ENCODE assay signal across 21 cellular contexts in genomic region chr6:158764941-158765340, GRCh38. TPM values are rescaled to one million over a fixed set of nuclear protein-coding genes. Genes with fewer than 3 reads are reported as not detected.
DNase-seq lines count a peak whose midpoint lies in the region; ATAC-seq, FAIRE-seq and TF ChIP-seq lines count a peak whose summit lies in the region.
"Had no signal": no experiment of that assay in that cellular context is flagged by ENCODE, and none has a peak within 500 bp of the region (broad histone marks: within the 10 kb centered on the region; RNA-seq: fewer than 3 reads in every experiment).

No MANE protein-coding gene starts in this region.

- H3K4me3 ChIP-seq in K562 (no peak overlapping the region), parathyroid adenoma (ENCODE audit: low read depth, low read length) (no peak overlapping the region), PC-3 (ENCODE audit: low read length) (no peak overlapping the region)
- H3K4me3 ChIP-seq: GM12878, HAP-1, thyroid gland had no signal

- peaks cover 19% of the 10 kb centered on the region for H3K36me3 Mint-ChIP-seq in activated naive CD4-positive, alpha-beta T cell treated with anti-CD3 and anti-CD28 coated beads, Interleukin-2, amount 50 U/mL, for 24 hours
- H3K36me3 Mint-ChIP-seq in H9 (ENCODE audit: insufficient read depth in 1 of 3, low read depth in 3 of 3) = peaks cover 40 to 60% (median 53%) of the 10 kb centered on the region in 3 experiments; a peak in 6 of 7 replicates

- no peak overlapping the region for H3K18ac ChIP-seq in H9 (ENCODE audit: insufficient read length, low read depth, low read length)

- H3K4me1 ChIP-seq in H9 (ENCODE audit: insufficient read depth, low read length) (no peaks in the 10 kb centered on the region), K562 (replicated peaks in 1 of 2; ENCODE audit: control insufficient read depth in 2 of 2, insufficient read depth in 2 of 2, low read length in 2 of 2) (peaks cover 19 to 24% of the 10 kb centered on the region in 2 experiments; a peak in 4 of 5 replicates), parathyroid adenoma (peaks cover 23% of the 10 kb centered on the region), PC-3 (ENCODE audit: insufficient read depth, low read length) (no peaks in the 10 kb centered on the region)
- H3K4me1 ChIP-seq: HAP-1 had no signal

- H2AK5ac ChIP-seq in H9 (ENCODE audit: insufficient read length, low read length) = no peak overlapping the region

- H3K9ac ChIP-seq in H9 (ENCODE audit: extremely low read depth, insufficient read length, low read length) = no peak overlapping the region
- no peak overlapping the region for H3K9ac ChIP-seq in K562 (ENCODE audit: insufficient read depth in 1 of 2, low read depth in 2 of 2, low read length in 2 of 2)
- H3K9ac ChIP-seq in parathyroid adenoma = no peak overlapping the region
- no peak overlapping the region for H3K9ac ChIP-seq in PC-3 (ENCODE audit: low read length)

- TF ChIP-seq EP300 in K562 (IDR thresholded peaks at IDR 0.05; ENCODE audit: low read length) = no peak

- intact Hi-C loops in K562 (cut with micrococcal nuclease) = no loop called here
- intact Hi-C loops in PC-3 (cut with micrococcal nuclease) = loop anchor here (5.0 kb wide), 1 partner anchor 63 kb away; no protein-coding TSS in a partner anchor

- WGBS in H9 (ENCODE audit: extremely low coverage, insufficient read length, low lambda C conversion rate) = no CpG with 5 or more reads among the region's 9 CpGs
- 90% methylated on average over 9 of the region's 9 CpGs for WGBS in K562 (ENCODE audit: insufficient coverage, low coverage, missing lambda C conversion rate)

- no peak overlapping the region for H2BK120ac ChIP-seq in H9 (ENCODE audit: low read depth, low read length, poor library complexity, severe bottlenecking)

- no peak overlapping the region for H3K56ac ChIP-seq in H9 (ENCODE audit: insufficient read length, low read depth, low read length)

- no peak overlapping the region for H2BK20ac ChIP-seq in H9 (ENCODE audit: low read depth, low read length, poor library complexity, severe bottlenecking)

- in situ Hi-C loops in K562 (cut with MboI) = no loop called here

- TF ChIP-seq POLR2A in K562 (conservative IDR thresholded peaks at IDR 0.05) = peak; percentile 25; the same call in 1 of the 2 replicates

- no peaks in the 10 kb centered on the region for H3K27me3 Mint-ChIP-seq in activated naive CD4-positive, alpha-beta T cell treated with anti-CD3 and anti-CD28 coated beads, Interleukin-2, amount 50 U/mL, for 24 hours
- peaks cover 3% of the 10 kb centered on the region for H3K27me3 Mint-ChIP-seq in H9 (ENCODE audit: low read depth)

- no peak for FAIRE-seq in K562 (lab: Jason Lieb, UNC)
- FAIRE-seq: GM12878 had no signal

- H2BK15ac ChIP-seq in H9 (ENCODE audit: low read depth, low read length) = no peak overlapping the region

- H4K91ac ChIP-seq in H9 (ENCODE audit: insufficient read length, low read depth, low read length) = no peak overlapping the region

- H3K36me3 ChIP-seq in K562 (ENCODE audit: control insufficient read depth, insufficient read depth, low read length) = peaks cover 56% of the 10 kb centered on the region
- no peaks in the 10 kb centered on the region for H3K36me3 ChIP-seq in parathyroid adenoma (ENCODE audit: control insufficient read depth, insufficient read depth, low read length)
- peaks cover 43% of the 10 kb centered on the region for H3K36me3 ChIP-seq in PC-3 (ENCODE audit: low read depth, low read length)

- H2BK5ac ChIP-seq in H9 (ENCODE audit: insufficient read length, low read length) = no peak overlapping the region

- no peak for DNase-seq in activated naive CD4-positive, alpha-beta T cell (lab: John Stamatoyannopoulos, UW)
- no peak for DNase-seq in H9
- DNase-seq in K562 (ENCODE audit: extremely low read depth in 1 of 4, low spot score in 3 of 4) = no peak
- no peak for DNase-seq in NCI-H2029 treated with DMSO at 0.1 percent for 48 hours (lab: John Stamatoyannopoulos, UW)
- no peak for DNase-seq in SIG-M5 treated with dmso at 0.1 percent for 504 hours (lab: John Stamatoyannopoulos, UW; ENCODE audit: unreplicated experiment)
- no peak for DNase-seq in PC-3
- DNase-seq: ACHN; central memory CD4-positive, alpha-beta T cell; DMS153; effector memory CD4-positive, alpha-beta T cell; NCI-H187 treated with DMSO at 0.1 percent for 48 hours; NCI-H226; nephron progenitor cell; SIG-M5; stimulated activated naive CD4-positive, alpha-beta T cell; thyroid gland had no signal

- TF ChIP-seq CTCF in H9 (conservative IDR thresholded peaks at IDR 0.05) (no peak), K562 (IDR thresholded peaks at IDR 0.05 in 2 of 3, conservative IDR thresholded peaks at IDR 0.05 in 1 of 3; ENCODE audit: insufficient read depth in 2 of 3, low read depth in 1 of 3, low read length in 3 of 3) (no peak), parathyroid adenoma (IDR thresholded peaks at IDR 0.05) (no peak), PC-3 (conservative IDR thresholded peaks at IDR 0.05; ENCODE audit: low read depth, low read length) (no peak)

- H3K9me1 ChIP-seq in K562 (ENCODE audit: control insufficient read depth, insufficient read depth, low read length) = no peaks in the 10 kb centered on the region

- CTCF ChIA-PET in K562 (lab: Yijun Ruan, JAX; ENCODE audit: low intra/inter-chr PET ratio) (no interaction called here), PC-3 (lab: Charles Lee) (interaction anchor here (0.5 kb wide), 1 partner anchor 64 kb away, joined by 3 read pairs; no protein-coding TSS in a partner anchor)

- H3K27me3 ChIP-seq in H9 (ENCODE audit: insufficient read depth, low read length) = no peaks in the 10 kb centered on the region
- no peaks in the 10 kb centered on the region for H3K27me3 ChIP-seq in K562 (ENCODE audit: control insufficient read depth in 2 of 2, insufficient read depth in 2 of 2, low read length in 2 of 2)
- H3K27me3 ChIP-seq in parathyroid adenoma (ENCODE audit: control insufficient read depth, insufficient read depth, low read length) = no peaks in the 10 kb centered on the region
- no peaks in the 10 kb centered on the region for H3K27me3 ChIP-seq in PC-3 (ENCODE audit: low read length)
- H3K27me3 ChIP-seq: thyroid gland had no signal

- TF ChIP-seq RAD21 in K562 (CRISPR knock-in tag; conservative IDR thresholded peaks at IDR 0.05 in 1 of 2, IDR thresholded peaks at IDR 0.05 in 1 of 2) = no peak

- H3T11ph ChIP-seq in H9 (ENCODE audit: low read length) = no peak overlapping the region

- BruUV-seq in K562 (replicated peaks; lab: Mats Ljungman, UMichigan) (no TSS peak), PC-3 (replicated peaks; lab: Mats Ljungman, UMichigan) (no TSS peak)

- H3K27ac Mint-ChIP-seq in activated naive CD4-positive, alpha-beta T cell treated with anti-CD3 and anti-CD28 coated beads, Interleukin-2, amount 50 U/mL, for 24 hours = peak overlapping the region; percentile 30
- H3K27ac Mint-ChIP-seq in H9 = peak overlapping the region in 2 of 3 experiments; percentile 36 to 94; a peak in 3 of 7 replicates
- H3K27ac Mint-ChIP-seq: nephron progenitor cell had no signal

- H3K23ac ChIP-seq in H9 (ENCODE audit: insufficient read length, low read depth, low read length) = no peak overlapping the region

- no peaks in the 10 kb centered on the region for H3K9me2 ChIP-seq in PC-3 (replicated peaks; ENCODE audit: low read length)

- no peak overlapping the region for H2AFZ ChIP-seq in H9 (ENCODE audit: low read length)
- H2AFZ ChIP-seq in K562 (ENCODE audit: low read depth, low read length) = no peak overlapping the region
- H2AFZ ChIP-seq in parathyroid adenoma = no peak overlapping the region
- H2AFZ ChIP-seq in PC-3 (ENCODE audit: low read length) = no peak overlapping the region

- H4K8ac ChIP-seq in H9 (replicated peaks; ENCODE audit: insufficient read length, low read depth, low read length) = no peak overlapping the region

- no peaks in the 10 kb centered on the region for H3K23me2 ChIP-seq in H9 (ENCODE audit: insufficient read length, low read depth, low read length, poor library complexity, severe bottlenecking)

- no peaks in the 10 kb centered on the region for H3K79me1 ChIP-seq in H9 (ENCODE audit: insufficient read depth, low read depth, low read length, poor library complexity, severe bottlenecking)

- H3K9me3 ChIP-seq in H9 (ENCODE audit: control insufficient read depth, low read depth, low read length) = no peaks in the 10 kb centered on the region
- no peaks in the 10 kb centered on the region for H3K9me3 ChIP-seq in K562 (replicated peaks; ENCODE audit: control insufficient read depth, insufficient read depth, low read depth, low read length)
- no peaks in the 10 kb centered on the region for H3K9me3 ChIP-seq in parathyroid adenoma (ENCODE audit: control insufficient read depth, low read length)
- H3K9me3 ChIP-seq in PC-3 (ENCODE audit: low read length) = no peaks in the 10 kb centered on the region
- H3K9me3 ChIP-seq: HAP-1, thyroid gland had no signal

- no peak overlapping the region for H3K14ac ChIP-seq in H9 (ENCODE audit: insufficient read depth, low read length)

- peaks cover 4% of the 10 kb centered on the region for H3K4me1 Mint-ChIP-seq in activated naive CD4-positive, alpha-beta T cell treated with anti-CD3 and anti-CD28 coated beads, Interleukin-2, amount 50 U/mL, for 24 hours
- peaks cover 10 to 14% of the 10 kb centered on the region in 2 experiments for H3K4me1 Mint-ChIP-seq in H9

- H4K20me1 ChIP-seq in H9 (ENCODE audit: control insufficient read depth, insufficient read depth, insufficient read length) (no peaks in the 10 kb centered on the region), K562 (replicated peaks; ENCODE audit: control insufficient read depth, insufficient read depth, low read length) (no peaks in the 10 kb centered on the region), PC-3 (ENCODE audit: low read length) (no peaks in the 10 kb centered on the region)

- H2BK12ac ChIP-seq in H9 (ENCODE audit: insufficient read length, low read depth, low read length) = no peak overlapping the region

- no peaks in the 10 kb centered on the region for H3K9me3 Mint-ChIP-seq in activated naive CD4-positive, alpha-beta T cell treated with anti-CD3 and anti-CD28 coated beads, Interleukin-2, amount 50 U/mL, for 24 hours
- no peaks in the 10 kb centered on the region for H3K9me3 Mint-ChIP-seq in H9
- H3K9me3 Mint-ChIP-seq: nephron progenitor cell had no signal

- no peak for ATAC-seq in K562
- no peak for ATAC-seq in PC-3

- H3K79me2 ChIP-seq in H9 (ENCODE audit: insufficient read depth, low read length) = no peaks in the 10 kb centered on the region
- H3K79me2 ChIP-seq in K562 (ENCODE audit: control insufficient read depth, insufficient read depth, low read length) = no peaks in the 10 kb centered on the region
- H3K79me2 ChIP-seq in parathyroid adenoma = no peaks in the 10 kb centered on the region
- no peaks in the 10 kb centered on the region for H3K79me2 ChIP-seq in PC-3 (ENCODE audit: low read length)

- H4K5ac ChIP-seq in H9 (ENCODE audit: insufficient read length, low read depth, low read length) = no peak overlapping the region

- H3K4me3 Mint-ChIP-seq in activated naive CD4-positive, alpha-beta T cell treated with anti-CD3 and anti-CD28 coated beads, Interleukin-2, amount 50 U/mL, for 24 hours = no peak overlapping the region
- H3K4me3 Mint-ChIP-seq in H9 = no peak overlapping the region
- H3K4me3 Mint-ChIP-seq: CD14-positive monocyte, nephron progenitor cell had no signal

- H3K27ac ChIP-seq in H9 (ENCODE audit: insufficient read length, low read depth, low read length) (no peak overlapping the region), K562 (ENCODE audit: extremely low read depth, low read depth, low read length) (no peak overlapping the region), parathyroid adenoma (peak overlapping the region; percentile 63), PC-3 (ENCODE audit: low read length) (no peak overlapping the region)

- POLR2A ChIA-PET in K562 (lab: Yijun Ruan, JAX) (interaction anchor here (0.7 to 3.1 kb wide), 7 partner anchors 7 to 280 kb away, joined by 3 to 16 read pairs (median 3); partner anchors contain the start of gene TAGAP), PC-3 (lab: Charles Lee; ENCODE audit: unreplicated experiment) (no interaction called here)

- H3K4me2 ChIP-seq in H9 (ENCODE audit: insufficient read depth, insufficient read length, low read length) (no peak overlapping the region), K562 (ENCODE audit: insufficient read depth, low read length) (no peak overlapping the region), parathyroid adenoma (ENCODE audit: low read length) (no peak overlapping the region), PC-3 (ENCODE audit: low read length) (no peak overlapping the region)

- H3K4ac ChIP-seq in H9 (ENCODE audit: low read depth, low read length) = no peak overlapping the region

- no peaks in the 10 kb centered on the region for H3F3A ChIP-seq in PC-3 (ENCODE audit: low read length, unreplicated experiment)

RNA-seq across cellular contexts. Expression of gene EZR, which starts 54.2 kb away (rescaled TPM):
- total RNA-seq in H9 (2021) (375 and 393 TPM in 2 replicates), K562 (2014; rRNA removed) (161 and 162 TPM in 2 replicates), K562 (2014; rRNA removed; fragmentation: Illumina TruSeq; extraction: Trizol) (71.5 and 72.7 TPM in 2 replicates), K562 (2015; rRNA removed; fragmentation: Illumina TruSeq; extraction: Trizol) (110 and 117 TPM in 2 replicates), K562 (2021) (125 and 143 TPM in 2 replicates), PC-3 (2014; rRNA removed) (182 and 200 TPM in 2 replicates)
- total RNA-seq in K562 (2011; cell fraction: chromatin; rRNA removed; ENCODE audit: low replicate concordance) = 49.5 and 70.7 TPM in 2 replicates
- 37.9 and 45.2 TPM in 2 replicates for total RNA-seq in K562 (2011; cell fraction: nucleolus; rRNA removed)
- 44.1 and 48.1 TPM in 2 replicates for total RNA-seq in K562 (2011; cell fraction: nucleoplasm; rRNA removed)
- polyA plus RNA-seq in K562 (2011; rRNA removed) (104 and 135 TPM in 2 replicates), K562 (2014; fragmentation: Illumina TruSeq; extraction: Trizol) (93.0 and 101 TPM in 2 replicates), K562 (2014; fragmentation: Nextera tagmentation; extraction: Ambion mirVana) (10 to 100 TPM; 36.5 to 63.6 TPM), K562 (2014; rRNA removed) (91.5 and 114 TPM in 2 replicates)
- polyA plus RNA-seq in K562 (2011; cell fraction: cytosol; rRNA removed) = 78.6 and 88.6 TPM in 2 replicates
- 91.7 and 156 TPM in 2 replicates for polyA plus RNA-seq in K562 (2011; cell fraction: nucleus; rRNA removed)
- 120 and 126 TPM in 2 replicates for polyA plus RNA-seq in K562 (2012)
- polyA minus RNA-seq in K562 (2011; rRNA and poly(A)+ RNA removed) = 100 and 114 TPM in 2 replicates
- polyA minus RNA-seq in K562 (2011; cell fraction: cytosol; rRNA and poly(A)+ RNA removed) = 69.7 and 85.1 TPM in 2 replicates
- 20.1 and 54.6 TPM in 2 replicates for polyA minus RNA-seq in K562 (2011; cell fraction: nucleus; rRNA and poly(A)+ RNA removed)
